In the genomic region with DNA sequence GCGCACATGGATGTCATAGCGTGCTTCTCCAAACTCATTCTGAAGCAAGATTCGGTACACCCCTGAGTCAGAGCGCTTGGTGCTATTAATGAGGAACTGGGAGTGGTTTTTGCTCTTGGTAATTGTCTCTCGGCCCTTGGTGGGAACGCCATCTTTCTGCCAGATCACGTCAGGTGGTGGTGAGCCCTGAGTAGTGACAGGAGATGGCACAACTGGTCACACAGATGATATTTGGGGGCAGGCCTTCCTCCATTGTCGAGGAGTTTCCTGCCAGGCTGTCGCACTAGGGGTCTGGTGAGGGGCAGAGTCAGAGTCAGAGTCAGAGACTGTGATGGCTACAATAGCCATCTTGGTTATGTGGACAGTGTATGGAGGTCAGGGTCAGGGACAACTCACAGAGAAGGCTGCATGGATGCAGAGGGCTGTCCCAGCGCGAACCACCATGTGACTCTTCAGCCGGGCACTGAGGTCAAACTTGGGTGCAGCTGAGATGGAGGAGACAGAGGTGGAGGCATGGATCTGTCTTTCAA, we compare ENCODE assay signal across 20 cellular contexts. TPM values are rescaled to one million over a fixed set of nuclear protein-coding genes. Genes with fewer than 3 reads are reported as not detected.
A peak's percentile ranks its signal among the peaks of the same experiment; 100 is the strongest.
DNase-seq lines count a peak whose midpoint lies in the region; ATAC-seq and TF ChIP-seq lines count a peak whose summit lies in the region.
"Had no signal": no experiment of that assay in that cellular context is flagged by ENCODE, and none has a peak within 500 bp of the region (broad histone marks: within the 10 kb centered on the region; RNA-seq: fewer than 3 reads in every experiment).

No MANE protein-coding gene starts in this region.

- ATAC-seq in activated B cell treated with CpG ODN at 0.5 μM for 24 hours (ENCODE audit: low read depth) (no peak), naive B cell (ENCODE audit: low read depth in 2 of 2) (no peak)
- ATAC-seq: HCT116, K562, Panc1, Right ventricle myocardium inferior had no signal

- TF ChIP-seq CTCF in activated B cell treated with CpG ODN at 0.5 μM for 24 hours (IDR thresholded peaks at IDR 0.05) (no peak), MCF 10A (IDR thresholded peaks at IDR 0.05; ENCODE audit: unreplicated experiment) (no peak)

- no peaks in the 10 kb centered on the region for H3K9me3 Mint-ChIP-seq in CD8-positive, alpha-beta memory T cell
- H3K9me3 Mint-ChIP-seq in activated B cell treated with CpG ODN at 0.5 μM for 24 hours: no peaks in the 10 kb centered on the region
- H3K9me3 Mint-ChIP-seq in naive B cell: no peaks in the 10 kb centered on the region
- H3K9me3 Mint-ChIP-seq in MCF 10A (ENCODE audit: unreplicated experiment): no peaks in the 10 kb centered on the region

- CTCF ChIA-PET in CD8-positive, alpha-beta memory T cell (lab: Charles Lee): interaction anchor here (1.0 to 7.4 kb wide), 4 partner anchors 11 to 24 kb away, joined by 3 to 44 read pairs (median 3); no protein-coding TSS in a partner anchor
- CTCF ChIA-PET in activated B cell treated with CpG ODN at 0.5 μM for 24 hours (lab: Charles Lee) (interaction anchor here (0.9 to 1.8 kb wide), 2 partner anchors 14 kb away, joined by 4 to 6 read pairs; no protein-coding TSS in a partner anchor), MCF 10A (lab: Yijun Ruan, JAX) (interaction anchor here (1.7 kb wide), 1 partner anchor 24 kb away, joined by 3 read pairs; no protein-coding TSS in a partner anchor)

- BruUV-seq in MCF 10A (replicated peaks; lab: Mats Ljungman, UMichigan): no TSS peak

- intact Hi-C loops in activated B cell treated with CpG ODN at 0.5 μM for 24 hours (cut with micrococcal nuclease) (loop anchor here (2.0 kb wide), 1 partner anchor 73 kb away; a partner anchor contains a TSS), MCF 10A (cut with micrococcal nuclease) (no loop called here)

- H3K27ac ChIP-seq in CD8-positive, alpha-beta memory T cell (ENCODE audit: low read depth, low read length): no peak overlapping the region
- H3K27ac ChIP-seq: BLaER1 treated with 17β-estradiol and CSF1 and Interleukin-3, amounts not matched to agents 10 nM and 100 nM had no signal

- peaks cover 2 to 4% (median 2%) of the 10 kb centered on the region in 3 donors for H3K36me3 Mint-ChIP-seq in CD8-positive, alpha-beta memory T cell
- H3K36me3 Mint-ChIP-seq in activated B cell treated with CpG ODN at 0.5 μM for 24 hours (ENCODE audit: low read depth) (no peaks in the 10 kb centered on the region), naive B cell (peaks cover 0 to 8% of the 10 kb centered on the region in 2 donors), MCF 10A (ENCODE audit: insufficient read depth, unreplicated experiment) (no peaks in the 10 kb centered on the region)

- peaks cover 0 to 1% of the 10 kb centered on the region in 2 donors for H3K27me3 Mint-ChIP-seq in CD8-positive, alpha-beta memory T cell
- peaks cover 13% of the 10 kb centered on the region for H3K27me3 Mint-ChIP-seq in activated B cell treated with CpG ODN at 0.5 μM for 24 hours
- H3K27me3 Mint-ChIP-seq in naive B cell: peaks cover 0 to 26% (median 0%) of the 10 kb centered on the region in 3 donors
- peaks cover 76% of the 10 kb centered on the region for H3K27me3 Mint-ChIP-seq in MCF 10A (ENCODE audit: insufficient read depth, unreplicated experiment)

- H3K4me1 ChIP-seq in CD8-positive, alpha-beta memory T cell (ENCODE audit: insufficient read depth, low read length): peaks cover 10% of the 10 kb centered on the region

- no peaks in the 10 kb centered on the region for H3K36me3 ChIP-seq in CD8-positive, alpha-beta memory T cell (ENCODE audit: insufficient read depth, low read length)

- POLR2A ChIA-PET in CD8-positive, alpha-beta memory T cell (lab: Charles Lee): no interaction called here
- POLR2A ChIA-PET in activated B cell treated with CpG ODN at 0.5 μM for 24 hours (lab: Charles Lee): interaction anchor here (1.3 kb wide), 1 partner anchor 14 kb away, joined by 3 read pairs; no protein-coding TSS in a partner anchor
- POLR2A ChIA-PET in MCF 10A (lab: Yijun Ruan, JAX): interaction anchor here (0.6 to 1.8 kb wide), 3 partner anchors 9 to 510 kb away, joined by 3 to 4 read pairs (median 3); a partner anchor contains a TSS

- peaks cover 16 to 31% (median 21%) of the 10 kb centered on the region in 3 donors for H3K4me1 Mint-ChIP-seq in CD8-positive, alpha-beta memory T cell
- peaks cover 21% of the 10 kb centered on the region for H3K4me1 Mint-ChIP-seq in activated B cell treated with CpG ODN at 0.5 μM for 24 hours
- H3K4me1 Mint-ChIP-seq in naive B cell: peaks cover 14 to 35% (median 25%) of the 10 kb centered on the region in 3 donors
- no peaks in the 10 kb centered on the region for H3K4me1 Mint-ChIP-seq in MCF 10A (ENCODE audit: insufficient read depth, unreplicated experiment)

- no peak overlapping the region for H3K4me3 ChIP-seq in CD8-positive, alpha-beta memory T cell (ENCODE audit: low read length)
- H3K4me3 ChIP-seq: BLaER1 treated with 17β-estradiol and CSF1 and Interleukin-3, amounts not matched to agents 10 nM and 100 nM; K562 had no signal

- peak; percentile 49 for DNase-seq in NOMO-1 treated with DMSO at 0.1 percent for 48 hours (lab: John Stamatoyannopoulos, UW; ENCODE audit: unreplicated experiment)
- DNase-seq in NOMO-1 treated with dmso at 0.1 percent for 144 hours (lab: John Stamatoyannopoulos, UW; ENCODE audit: unreplicated experiment): no peak
- DNase-seq in CD8-positive, alpha-beta memory T cell: no peak
- no peak for DNase-seq in activated B cell treated with CpG ODN at 0.5 μM for 24 hours
- DNase-seq in naive B cell: no peak
- DNase-seq in COLO668 (lab: John Stamatoyannopoulos, UW; ENCODE audit: unreplicated experiment): no peak
- no peak for DNase-seq in pons (ENCODE audit: low spot score)
- DNase-seq in MCF 10A (ENCODE audit: unreplicated experiment): no peak
- DNase-seq: 8988T, Calu3, DMS53, NCI-H1092 treated with DMSO at 0.1 percent for 48 hours, NCI-H2081 treated with DMSO at 0.1 percent for 48 hours, NCI-H510A treated with DMSO at 0.1 percent for 48 hours, SK-N-SH had no signal

- peak overlapping the region in 6 of 8 donors; percentile 14 to 96 (median 61) for H3K27ac Mint-ChIP-seq in CD8-positive, alpha-beta memory T cell
- peak overlapping the region; percentile 47 for H3K27ac Mint-ChIP-seq in activated B cell treated with CpG ODN at 0.5 μM for 24 hours
- peak overlapping the region in 5 of 6 donors; percentile 39 to 99 (median 72) for H3K27ac Mint-ChIP-seq in naive B cell
- H3K27ac Mint-ChIP-seq in MCF 10A (ENCODE audit: low read depth, unreplicated experiment): no peak overlapping the region

- no peaks in the 10 kb centered on the region for H3K27me3 ChIP-seq in CD8-positive, alpha-beta memory T cell (ENCODE audit: insufficient read depth, low read length, poor library complexity, severe bottlenecking)

- no peaks in the 10 kb centered on the region for H3K9me3 ChIP-seq in CD8-positive, alpha-beta memory T cell (ENCODE audit: low read length)
- H3K9me3 ChIP-seq: BLaER1 treated with 17β-estradiol and CSF1 and Interleukin-3, amounts not matched to agents 10 nM and 100 nM; SK-N-SH had no signal

- peak overlapping the region in 5 of 7 donors; percentile 88 to 94 (median 92) for H3K4me3 Mint-ChIP-seq in CD8-positive, alpha-beta memory T cell
- peak overlapping the region; percentile 28 for H3K4me3 Mint-ChIP-seq in activated B cell treated with CpG ODN at 0.5 μM for 24 hours
- peak overlapping the region in 7 of 8 donors; percentile 31 to 95 (median 65) for H3K4me3 Mint-ChIP-seq in naive B cell
- no peak overlapping the region for H3K4me3 Mint-ChIP-seq in MCF 10A (ENCODE audit: unreplicated experiment)

RNA-seq across cellular contexts. Expression of a gene that starts 9.3 kb away (rescaled TPM):
- total RNA-seq in CD8-positive, alpha-beta memory T cell: 1 to 10 TPM; 1.0 to 1.3 TPM
- polyA plus RNA-seq in CD8-positive, alpha-beta memory T cell: 0.54 TPM
- total RNA-seq in activated B cell treated with CpG ODN at 0.5 μM for 24 hours (0.10 and 0.13 TPM in 2 replicates), MCF 10A (2022) (0.30 and 0.49 TPM in 2 replicates)
- polyA plus RNA-seq in naive B cell (ENCODE audit: low read depth in 6 of 6): 1 to 10 TPM in 1 of 6 donors, under 1 TPM in 4, not detected in 1; 0.45 to 1.1 (median 0.81) TPM

RNA-seq across cellular contexts. Expression of a gene that starts 18.1 kb away (rescaled TPM):
- under 1 TPM; 0.20 to 0.33 TPM for total RNA-seq in CD8-positive, alpha-beta memory T cell
- 6.1 TPM for polyA plus RNA-seq in CD8-positive, alpha-beta memory T cell
- total RNA-seq in activated B cell treated with CpG ODN at 0.5 μM for 24 hours: 0.17 and 1.4 TPM in 2 replicates
- polyA plus RNA-seq in naive B cell (ENCODE audit: low read depth in 6 of 6): 1 to 10 TPM; 1.8 to 3.9 (median 2.9) TPM
- not detected in 2 replicates for total RNA-seq in MCF 10A (2022)
- total RNA-seq: Calu3, K562 had no signal
- polyA plus RNA-seq: K562 had no signal
